17 cellular contexts compared by ENCODE assay signal in genomic region chr4:37138019-37138653, GRCh38.
A peak's percentile ranks its signal among the peaks of the same experiment; 100 is the strongest.
DNase-seq lines count a peak whose midpoint lies in the region; ATAC-seq, FAIRE-seq and TF ChIP-seq lines count a peak whose summit lies in the region.
"Had no signal": no experiment of that assay in that cellular context is flagged by ENCODE, and none has a peak within 500 bp of the region (broad histone marks: within the 10 kb centered on the region; RNA-seq: fewer than 3 reads in every experiment).

No MANE protein-coding gene starts in this region.

- peaks cover 0 to 8% (median 0%) of the 10 kb centered on the region in 3 donors for H3K9me3 ChIP-seq in gastroesophageal sphincter
- H3K9me3 ChIP-seq: adrenal gland, Peyer's patch, stomach had no signal

- H3K27me3 ChIP-seq in gastroesophageal sphincter: no peaks in the 10 kb centered on the region
- H3K27me3 ChIP-seq: adrenal gland; BLaER1 treated with 17β-estradiol and CSF1 and Interleukin-3, amounts not matched to agents 10 nM and 100 nM; Peyer's patch; stomach had no signal

- no peaks in the 10 kb centered on the region for H3K36me3 ChIP-seq in gastroesophageal sphincter
- H3K36me3 ChIP-seq: adrenal gland; BLaER1 treated with 17β-estradiol and CSF1 and Interleukin-3, amounts not matched to agents 10 nM and 100 nM; Peyer's patch; stomach had no signal

- DNase-seq in GM18507 (ENCODE audit: extremely low spot score, insufficient read length, low read depth) (peak; percentile 2), epidermal melanocyte (ENCODE audit: insufficient read length, low spot score) (no peak), GM19240 (ENCODE audit: insufficient read length, low spot score) (no peak)
- no peak for DNase-seq in stimulated activated CD4-positive, alpha-beta T cell treated with anti-CD3 and anti-CD28 coated beads, Interleukin-12 subunit alpha, Interleukin-12 subunit beta, amount 100 ng/mL, for 4 hours
- DNase-seq: adrenal gland; EL; kidney; Peyer's patch; stimulated activated CD4-positive, alpha-beta T cell treated with anti-CD3 and anti-CD28 coated beads, Interleukin-4, amount 100 ng/mL, for 1 hour; stomach; T1000 had no signal

- peak; percentile 69 for FAIRE-seq in GM18507 (lab: Jason Lieb, UNC)
- FAIRE-seq: kidney had no signal

- no peak for TF ChIP-seq EP300 in gastroesophageal sphincter (IDR thresholded peaks at IDR 0.05)

- no peak overlapping the region for H3K27ac ChIP-seq in gastroesophageal sphincter
- H3K27ac ChIP-seq: adrenal gland, Peyer's patch, stomach had no signal

- WGBS in gastroesophageal sphincter (ENCODE audit: low coverage in 1 of 2), 2 donors: 70 to 80% methylated on average over 2 of the region's 2 CpGs

- ATAC-seq in GM19452 (IDR thresholded peaks at IDR 0.05; ENCODE audit: unreplicated experiment) (peak; percentile 82), HG02870 (IDR thresholded peaks at IDR 0.05; ENCODE audit: unreplicated experiment) (peak; percentile 88), HG03558 (IDR thresholded peaks at IDR 0.05; ENCODE audit: extremely low read depth, unreplicated experiment) (peak; percentile 60), gastroesophageal sphincter (no peak)
- ATAC-seq: GM23338 had no signal

- no peak overlapping the region for H3K4me3 ChIP-seq in gastroesophageal sphincter
- H3K4me3 ChIP-seq: adrenal gland; BLaER1 treated with 17β-estradiol and CSF1 and Interleukin-3, amounts not matched to agents 10 nM and 100 nM; GM23338; Peyer's patch; stomach had no signal

- no peaks in the 10 kb centered on the region for H3K4me1 ChIP-seq in gastroesophageal sphincter
- H3K4me1 ChIP-seq: adrenal gland, Peyer's patch, stomach had no signal

- TF ChIP-seq CTCF in gastroesophageal sphincter (IDR thresholded peaks at IDR 0.05): no peak

- TF ChIP-seq POLR2A in gastroesophageal sphincter (IDR thresholded peaks at IDR 0.05): no peak
